Comparison of ENCODE assay signal across 1 cellular context in genomic region chr17:50372708-50373556, GRCh38.
TF ChIP-seq lines count a peak whose summit lies in the region.

EME1 (plus strand) TSS chr17:50373229; CDS start chr17:50375209, 1,980 bp downstream.
MRPL27 (minus strand) TSS chr17:50373184; CDS start chr17:50373170, 14 bp downstream.

TF ChIP-seq in HEK293, 187 proteins besides CTCF, POLR2A, EP300 and RAD21 (continued from another document and continues in another):
- TF ChIP-seq ZNF292 (tag by site-specific recombination; IDR thresholded peaks at IDR 0.05; ENCODE audit: borderline replicate concordance, low read depth): no peak
- no peak for TF ChIP-seq ZNF169 (tag by site-specific recombination; IDR thresholded peaks at IDR 0.05)
- TF ChIP-seq ZNF621 (tag by site-specific recombination; IDR thresholded peaks at IDR 0.05): no peak
- TF ChIP-seq ZNF366 (tag by site-specific recombination; conservative IDR thresholded peaks at IDR 0.05): peak; percentile 75
- no peak for TF ChIP-seq ZNF223 (tag by site-specific recombination; IDR thresholded peaks at IDR 0.05)
- peak; percentile 20; the same call in 1 of the 2 replicates for TF ChIP-seq ZNF623 (tag by site-specific recombination; IDR thresholded peaks at IDR 0.05)
- TF ChIP-seq YY2 (tag by site-specific recombination; IDR thresholded peaks at IDR 0.05): peak; percentile 98
- TF ChIP-seq PRDM10 (tag by site-specific recombination; IDR thresholded peaks at IDR 0.05): 0 out of 2 replicates have a peak, but pooled peaks have one; percentile 50
- TF ChIP-seq ZNF626 (tag by site-specific recombination; IDR thresholded peaks at IDR 0.05): no peak
- TF ChIP-seq ZFP41 (tag by site-specific recombination; IDR thresholded peaks at IDR 0.05; ENCODE audit: borderline replicate concordance): no peak
- no peak for TF ChIP-seq ZNF350 (tag by site-specific recombination; IDR thresholded peaks at IDR 0.05)
- TF ChIP-seq ZNF2 (tag by site-specific recombination; IDR thresholded peaks at IDR 0.05): peak; percentile 87
- no peak for TF ChIP-seq ZNF704 (tag by site-specific recombination; IDR thresholded peaks at IDR 0.05)
- TF ChIP-seq ZNF76 (tag by site-specific recombination; IDR thresholded peaks at IDR 0.05; ENCODE audit: borderline replicate concordance, low read depth): peak; percentile 57; the same call in 1 of the 2 replicates
- TF ChIP-seq YY1 (tag by site-specific recombination; IDR thresholded peaks at IDR 0.05): peak; percentile 95
- TF ChIP-seq GLI2 (tag by site-specific recombination; IDR thresholded peaks at IDR 0.05; ENCODE audit: borderline replicate concordance, low read depth): no peak
- no peak for TF ChIP-seq BCL11B (tag by site-specific recombination; IDR thresholded peaks at IDR 0.05; ENCODE audit: low read depth)
- TF ChIP-seq PRDM2 (tag by site-specific recombination; IDR thresholded peaks at IDR 0.05; ENCODE audit: borderline replicate concordance): no peak
- no peak for TF ChIP-seq ZNF624 (tag by site-specific recombination; IDR thresholded peaks at IDR 0.05)
- no peak for TF ChIP-seq ZNF19 (tag by site-specific recombination; IDR thresholded peaks at IDR 0.05; ENCODE audit: low read depth)
- no peak for TF ChIP-seq ZNF645 (tag by site-specific recombination; IDR thresholded peaks at IDR 0.05)
- no peak for TF ChIP-seq ZNF112 (tag by site-specific recombination; IDR thresholded peaks at IDR 0.05)
- TF ChIP-seq REST (tag by site-specific recombination; IDR thresholded peaks at IDR 0.05): peak; percentile 42
- no peak for TF ChIP-seq ZNF155 (tag by site-specific recombination; IDR thresholded peaks at IDR 0.05)
- peak; percentile 67; the same call in 1 of the 2 replicates for TF ChIP-seq ZBTB48 (tag by site-specific recombination; IDR thresholded peaks at IDR 0.05)
- no peak; the same call in 1 of the 2 replicates for TF ChIP-seq PRDM6 (tag by site-specific recombination; IDR thresholded peaks at IDR 0.05)
- TF ChIP-seq ZNF585B (tag by site-specific recombination; IDR thresholded peaks at IDR 0.05): no peak
- peak; percentile 85 for TF ChIP-seq ZBTB21 (tag by site-specific recombination; IDR thresholded peaks at IDR 0.05)
- TF ChIP-seq SETDB1 (IDR thresholded peaks at IDR 0.05; ENCODE audit: insufficient read length, low read length): no peak
- TF ChIP-seq SP3 (tag by site-specific recombination; IDR thresholded peaks at IDR 0.05): peak; percentile 88
- no peak; the same call in 1 of the 2 replicates for TF ChIP-seq ZSCAN30 (tag by site-specific recombination; IDR thresholded peaks at IDR 0.05)
- no peak for TF ChIP-seq ZNF677 (tag by site-specific recombination; IDR thresholded peaks at IDR 0.05)
- TF ChIP-seq ZBTB26 (tag by site-specific recombination; optimal IDR thresholded peaks at IDR 0.05): peak; percentile 34
- no peak for TF ChIP-seq BCL6B (tag by site-specific recombination; IDR thresholded peaks at IDR 0.05)
- TF ChIP-seq ZNF791 (tag by site-specific recombination; IDR thresholded peaks at IDR 0.05): no peak
- TF ChIP-seq ZNF639 (tag by site-specific recombination; IDR thresholded peaks at IDR 0.05): peak; percentile 91
- TF ChIP-seq ZNF121 (tag by site-specific recombination; IDR thresholded peaks at IDR 0.05): no peak
- TF ChIP-seq ZNF114 (tag by site-specific recombination; IDR thresholded peaks at IDR 0.05): no peak
- TF ChIP-seq MZF1 (tag by site-specific recombination; IDR thresholded peaks at IDR 0.05; ENCODE audit: borderline replicate concordance): peak; percentile 41; the same call in 1 of the 2 replicates
